Comparison of ENCODE assay signal across 8 cellular contexts in the genomic region with DNA sequence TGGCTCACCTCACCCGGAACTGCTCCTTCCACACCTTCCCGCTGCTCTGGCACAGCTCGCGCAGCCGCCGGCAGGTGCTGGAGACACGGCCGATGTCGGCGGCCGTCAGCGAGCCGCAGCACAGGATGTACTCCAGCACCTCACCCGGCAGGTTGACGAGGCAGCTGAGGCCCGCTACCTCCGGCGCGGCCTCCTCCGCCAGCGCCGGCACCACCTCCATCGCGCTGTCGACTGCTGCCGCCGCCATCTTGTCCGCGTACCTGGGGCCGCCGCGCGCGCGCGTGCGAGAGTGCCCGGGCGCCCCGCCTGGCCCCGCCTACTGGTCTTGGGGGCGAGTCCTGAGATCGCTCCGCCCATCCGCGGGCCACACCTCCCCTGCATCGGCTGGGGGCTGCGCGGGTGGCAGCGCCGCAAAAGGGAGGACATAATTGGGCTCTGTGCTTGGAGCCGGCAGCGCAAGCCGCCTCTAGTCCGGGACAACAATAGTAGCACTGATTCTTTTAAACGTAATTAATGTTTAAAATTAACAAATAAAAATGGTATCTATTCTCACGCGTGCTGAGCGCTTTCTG. TPM values are rescaled to one million over a fixed set of nuclear protein-coding genes. Genes with fewer than 3 reads are reported as not detected.
DNase-seq lines count a peak whose midpoint lies in the region; ATAC-seq and TF ChIP-seq lines count a peak whose summit lies in the region.

FBXO21 (minus strand) TSS at position 261 of the 572 bp plus-strand sequence; CDS start at position 247, 14 bp downstream.

- intact Hi-C loops in PC-9 (cut with micrococcal nuclease; ENCODE audit: unreplicated experiment), result no loop called here

- peaks cover 16% of the 10 kb centered on the region for H3K36me3 Mint-ChIP-seq in activated T-cell treated with anti-CD3 and anti-CD28 coated beads, Interleukin-2, amount 50 U/mL, for 4 hours (ENCODE audit: insufficient read depth)

- 0 out of 2 replicates have a peak, but pooled peaks cover 3% of the 10 kb centered on the region for H4K20me1 ChIP-seq in PC-9 (ENCODE audit: insufficient read depth)

- BruUV-seq in PC-9 (replicated peaks; lab: Mats Ljungman, UMichigan), result no TSS peak

- H3K9me3 ChIP-seq in PC-9 (ENCODE audit: insufficient read depth, low read depth) (no peaks in the 10 kb centered on the region), muscle layer of duodenum (ENCODE audit: control insufficient read depth in 1 of 2, low read length in 2 of 2) (no peaks in the 10 kb centered on the region)

- H3F3A ChIP-seq in PC-9 (ENCODE audit: insufficient read depth, low read depth), result no peaks in the 10 kb centered on the region

- no peaks in the 10 kb centered on the region for H3K9me2 ChIP-seq in PC-9 (ENCODE audit: insufficient read depth)

- H2AFZ ChIP-seq in PC-9, result peak within 1 kb of the TSS; percentile 89

- TF ChIP-seq EP300 in Ishikawa (IDR thresholded peaks at IDR 0.05; ENCODE audit: borderline replicate concordance), result no peak

- H3K27me3 ChIP-seq in PC-9 (ENCODE audit: insufficient read depth, low read depth), result no peaks in the 10 kb centered on the region
- H3K27me3 ChIP-seq in muscle layer of duodenum (ENCODE audit: low read depth, low read length), result no peaks in the 10 kb centered on the region

- no peak for TF ChIP-seq CTCF in PC-9 (conservative IDR thresholded peaks at IDR 0.05)

- H3K9me3 Mint-ChIP-seq in activated T-cell treated with anti-CD3 and anti-CD28 coated beads, Interleukin-2, amount 50 U/mL, for 4 hours, result no peaks in the 10 kb centered on the region

- ATAC-seq in GM21576 (IDR thresholded peaks at IDR 0.05; ENCODE audit: unreplicated experiment) (peak; percentile 95), esophagus mucosa (peak; percentile 93)
- peak; percentile 95 to 96 for ATAC-seq in activated T-cell treated with anti-CD3 and anti-CD28 coated beads, Interleukin-2, amount 50 U/mL, for 4 hours

- CTCF ChIA-PET in PC-9 (lab: Charles Lee), result no interaction called here

- DNase-seq in DMS114 treated with DMSO at 0.1 percent for 48 hours (lab: John Stamatoyannopoulos, UW; ENCODE audit: unreplicated experiment) (peak; percentile 80), PC-9 (peak; percentile 62 to 87)
- peak; percentile 93 for DNase-seq in activated T-cell treated with anti-CD3 and anti-CD28 coated beads, Interleukin-2, amount 50 U/mL, for 4 hours
- DNase-seq in stimulated activated CD8-positive, alpha-beta memory T cell treated with anti-CD3 and anti-CD28 coated beads, Interleukin-7, amount 100 ng/mL, for 24 hours (ENCODE audit: low read depth), result peak; percentile 85

- H3K4me1 ChIP-seq in PC-9 (replicated peaks; ENCODE audit: insufficient read depth), result peaks cover 11% of the 10 kb centered on the region
- peaks cover 0 to 20% of the 10 kb centered on the region in 2 donors for H3K4me1 ChIP-seq in muscle layer of duodenum (ENCODE audit: control insufficient read depth in 1 of 2, insufficient read depth in 2 of 2, low read length in 2 of 2)

- no peaks in the 10 kb centered on the region; the same call in 1 of the 2 replicates for H3K36me3 ChIP-seq in PC-9 (ENCODE audit: low read depth)
- peaks cover 2 to 3% of the 10 kb centered on the region in 2 donors for H3K36me3 ChIP-seq in muscle layer of duodenum (ENCODE audit: control insufficient read depth in 1 of 2, insufficient read depth in 2 of 2, low read length in 2 of 2)

- TF ChIP-seq RAD21 in Ishikawa (IDR thresholded peaks at IDR 0.05; ENCODE audit: low read depth), result no peak

- peak within 1 kb of the TSS; percentile 83 for H3K4me2 ChIP-seq in PC-9

- H3K27ac ChIP-seq in PC-9 (no peak within 1 kb of the TSS), muscle layer of duodenum (ENCODE audit: low read length) (peak within 1 kb of the TSS; percentile 70)

- peak within 1 kb of the TSS; percentile 95 for H3K4me3 ChIP-seq in PC-9
- H3K4me3 ChIP-seq in muscle layer of duodenum (ENCODE audit: low read depth in 1 of 2, low read length in 2 of 2), result peak within 1 kb of the TSS; percentile 73 to 89

- peaks cover 22% of the 10 kb centered on the region for H3K79me2 ChIP-seq in PC-9 (ENCODE audit: low read depth)

- peak within 1 kb of the TSS; percentile 92 for H3K4me3 Mint-ChIP-seq in activated T-cell treated with anti-CD3 and anti-CD28 coated beads, Interleukin-2, amount 50 U/mL, for 4 hours

- no peaks in the 10 kb centered on the region for H3K27me3 Mint-ChIP-seq in activated T-cell treated with anti-CD3 and anti-CD28 coated beads, Interleukin-2, amount 50 U/mL, for 4 hours (ENCODE audit: low read depth)

- POLR2A ChIA-PET in PC-9 (lab: Charles Lee; ENCODE audit: unreplicated experiment), result no interaction called here

- H3K4me1 Mint-ChIP-seq in activated T-cell treated with anti-CD3 and anti-CD28 coated beads, Interleukin-2, amount 50 U/mL, for 4 hours (ENCODE audit: low read depth), result peaks cover 28% of the 10 kb centered on the region

TF ChIP-seq in Ishikawa, 13 proteins besides CTCF, POLR2A, EP300 and RAD21:
- no peak; the same call in 1 of the 2 replicates for TF ChIP-seq EGR1 (IDR thresholded peaks at IDR 0.05)
- TF ChIP-seq NFIC (IDR thresholded peaks at IDR 0.05), result no peak
- TF ChIP-seq CREB1 (IDR thresholded peaks at IDR 0.05; ENCODE audit: low read depth), result no peak
- TF ChIP-seq FOXM1 (IDR thresholded peaks at IDR 0.05; ENCODE audit: borderline replicate concordance, low read depth), result no peak
- peak; percentile 97 for TF ChIP-seq YY1 (IDR thresholded peaks at IDR 0.05; ENCODE audit: low read depth)
- TF ChIP-seq USF1 (IDR thresholded peaks at IDR 0.05), result no peak
- TF ChIP-seq TCF12 (IDR thresholded peaks at IDR 0.05; ENCODE audit: low read depth), result peak; percentile 27; the same call in 1 of the 2 replicates
- no peak for TF ChIP-seq TEAD4 (IDR thresholded peaks at IDR 0.05)
- TF ChIP-seq MAX (IDR thresholded peaks at IDR 0.05), result peak; percentile 51
- no peak for TF ChIP-seq CEBPB (IDR thresholded peaks at IDR 0.05)
- no peak for TF ChIP-seq REST (IDR thresholded peaks at IDR 0.05; ENCODE audit: low read depth)
- TF ChIP-seq TAF1 (IDR thresholded peaks at IDR 0.05; ENCODE audit: low read depth), result peak; percentile 98
- no peak for TF ChIP-seq ZBTB7A (IDR thresholded peaks at IDR 0.05; ENCODE audit: low read depth)

RNA-seq across cellular contexts. Expression of gene FBXO21, which starts in this region (rescaled TPM):
- total RNA-seq in PC-9 (2021), result 31.4 and 32.4 TPM in 2 replicates
- total RNA-seq in activated T-cell treated with anti-CD3 and anti-CD28 coated beads, Interleukin-2, amount 50 U/mL, for 4 hours, result 10 to 100 TPM; 33.5 to 38.0 (median 36.3) TPM
- 22.9 TPM for total RNA-seq in esophagus mucosa
